Comparison of ENCODE assay signal across 18 cellular contexts in genomic region chr1:152970495-152970894, GRCh38. TPM values are rescaled to one million over a fixed set of nuclear protein-coding genes. Genes with fewer than 3 reads are reported as not detected.
A peak's percentile ranks its signal among the peaks of the same experiment; 100 is the strongest.
DNase-seq lines count a peak whose midpoint lies in the region; ATAC-seq and TF ChIP-seq lines count a peak whose summit lies in the region.
"Had no signal": no experiment of that assay in that cellular context is flagged by ENCODE, and none has a peak within 500 bp of the region (broad histone marks: within the 10 kb centered on the region; RNA-seq: fewer than 3 reads in every experiment).

Gene SPRR4, plus strand, starts transcription at chr1:152970648. Its CDS starts 1,243 bp downstream, at chr1:152971891.

- no peak for TF ChIP-seq POLR2A in lower leg skin (IDR thresholded peaks at IDR 0.05)

- no peaks in the 10 kb centered on the region for H3K36me3 ChIP-seq in WERI-Rb-1

- no peak for ATAC-seq in GM18502 (IDR thresholded peaks at IDR 0.05; ENCODE audit: poor library complexity, unreplicated experiment)
- ATAC-seq: GM12878, HCT116 had no signal

- H3K9me3 ChIP-seq in WERI-Rb-1 (ENCODE audit: severe bottlenecking), result no peaks in the 10 kb centered on the region

- DNase-seq in NOMO-1 (lab: John Stamatoyannopoulos, UW; ENCODE audit: unreplicated experiment in 2 of 2) (peak; percentile 6 to 13), NOMO-1 treated with dmso at 0.1 percent for 144 hours (lab: John Stamatoyannopoulos, UW; ENCODE audit: unreplicated experiment) (no peak), WERI-Rb-1 (peak; percentile 91), lower leg skin (ENCODE audit: low spot score in 2 of 2) (peak in 1 of 2 donors; percentile 50), nucleus accumbens (lab: John Stamatoyannopoulos, UW) (no peak)
- no peak for DNase-seq in activated CD4-positive, alpha-beta T cell treated with anti-CD3 and anti-CD28 coated beads for 4 hours
- DNase-seq: CD4-positive, CD25-positive, alpha-beta regulatory T cell; DMS 273 treated with DMSO at 0.1 percent for 48 hours; DMS79; GM23248; IMR-90 had no signal

- intact Hi-C loops in lower leg skin (cut with DNase I; ENCODE audit: low total_unique reads), result no loop called here

- no peak within 1 kb of the TSS for H3K27ac ChIP-seq in WERI-Rb-1
- H3K27ac ChIP-seq: 22Rv1, GM23248 had no signal

- no peak for TF ChIP-seq CTCF in WERI-Rb-1 (IDR thresholded peaks at IDR 0.05; ENCODE audit: low read depth, low read length)
- no peak for TF ChIP-seq CTCF in lower leg skin (IDR thresholded peaks at IDR 0.05)

- WGBS in lower leg skin, 2 donors, result 88 to 96% methylated on average over 6 of the region's 6 CpGs

- no peaks in the 10 kb centered on the region for H3K27me3 ChIP-seq in WERI-Rb-1 (ENCODE audit: insufficient read depth, low read depth, severe bottlenecking)

- H3K4me3 ChIP-seq in WERI-Rb-1 (ENCODE audit: low read depth, low read length), result no peak within 1 kb of the TSS
- H3K4me3 ChIP-seq in lower leg skin (ENCODE audit: low read depth, poor library complexity, severe bottlenecking), result no peak within 1 kb of the TSS
- H3K4me3 ChIP-seq: GM12878, GM23248 had no signal

RNA-seq across cellular contexts. Expression of gene SPRR4, which starts in this region (rescaled TPM):
- total RNA-seq in lower leg skin, result 100 to 1,000 TPM in 2 of 4 donors, 10 to 100 TPM in 1, 1 to 10 TPM in 1; 4.0 to 142 (median 77.2) TPM
- total RNA-seq: A673; CD4-positive, CD25-positive, alpha-beta regulatory T cell; G401; GM12878; GM23248; HT-29; IMR-90 had no signal

Comparison
In these comparisons a context has a peak if more than half of its experiments do, and no peak if none do; other contexts are left out.
1. DNase-seq: peak in NOMO-1 (2 of 2) and WERI-Rb-1 (single experiment); none in NOMO-1 treated with dmso at 0.1 percent for 144 hours (single experiment), activated CD4-positive, alpha-beta T cell treated with anti-CD3 and anti-CD28 coated beads for 4 hours (0 of 2) and nucleus accumbens (0 of 56).